In the genomic region with DNA sequence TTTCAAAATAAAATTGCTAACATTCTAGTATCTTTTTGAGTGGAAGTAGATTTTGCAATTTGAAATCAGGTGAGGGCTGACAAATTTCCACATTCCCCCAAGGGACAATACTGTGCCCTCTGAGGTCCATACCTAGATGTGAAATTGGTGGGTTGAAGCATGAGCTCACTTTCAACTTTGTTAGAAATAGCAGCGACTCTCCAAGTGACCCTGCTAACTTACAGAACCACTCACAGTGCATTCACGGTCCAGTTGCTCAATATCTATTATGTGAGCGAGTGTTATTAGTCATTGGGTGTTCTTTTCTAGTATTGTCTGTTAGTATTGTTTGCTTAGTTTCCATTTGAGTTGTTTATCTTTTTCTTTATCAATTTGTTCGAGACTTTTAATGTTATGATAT, we compare ENCODE assay signal across 12 cellular contexts.
A peak's percentile ranks its signal among the peaks of the same experiment; 100 is the strongest.
DNase-seq lines count a peak whose midpoint lies in the region; ATAC-seq, FAIRE-seq and TF ChIP-seq lines count a peak whose summit lies in the region.
"Had no signal": no experiment of that assay in that cellular context is flagged by ENCODE, and none has a peak within 500 bp of the region (broad histone marks: within the 10 kb centered on the region; RNA-seq: fewer than 3 reads in every experiment).

No MANE protein-coding gene starts in this region.

- H3K9me3 Mint-ChIP-seq in activated naive CD4-positive, alpha-beta T cell treated with anti-CD3 and anti-CD28 coated beads, Interleukin-2, amount 10 ng/mL, durations not matched to agents 7 days and 5 days, result no peaks in the 10 kb centered on the region

- no peak for TF ChIP-seq CTCF in choroid plexus epithelial cell (conservative IDR thresholded peaks at IDR 0.05; ENCODE audit: low read depth, low read length)

- DNase-seq in choroid plexus epithelial cell (ENCODE audit: low read depth) (peak; percentile 86), NCI-H748 (lab: John Stamatoyannopoulos, UW; ENCODE audit: unreplicated experiment) (no peak), HTR-8/SVneo (ENCODE audit: insufficient read length, low spot score) (no peak), NK-92 (lab: John Stamatoyannopoulos, UW; ENCODE audit: unreplicated experiment) (no peak)
- DNase-seq in activated naive CD4-positive, alpha-beta T cell treated with anti-CD3 and anti-CD28 coated beads, Interleukin-2, amount 10 ng/mL, durations not matched to agents 7 days and 5 days, result no peak
- DNase-seq: CD4-positive, alpha-beta T cell; GOT3; NCI-H2081; T-helper 2 cell had no signal

- H3K27me3 Mint-ChIP-seq in activated naive CD4-positive, alpha-beta T cell treated with anti-CD3 and anti-CD28 coated beads, Interleukin-2, amount 10 ng/mL, durations not matched to agents 7 days and 5 days, result no peaks in the 10 kb centered on the region
- H3K27me3 Mint-ChIP-seq: CD4-positive, alpha-beta T cell had no signal

- FAIRE-seq in HTR-8/SVneo (lab: Jason Lieb, UNC), result no peak

- H3K4me3 ChIP-seq in choroid plexus epithelial cell (ENCODE audit: low read depth, low read length), result no peak overlapping the region

- no peak overlapping the region for H3K27ac Mint-ChIP-seq in activated naive CD4-positive, alpha-beta T cell treated with anti-CD3 and anti-CD28 coated beads, Interleukin-2, amount 10 ng/mL, durations not matched to agents 7 days and 5 days
- H3K27ac Mint-ChIP-seq: CD4-positive, alpha-beta T cell had no signal

- no peak overlapping the region for H3K4me3 Mint-ChIP-seq in activated naive CD4-positive, alpha-beta T cell treated with anti-CD3 and anti-CD28 coated beads, Interleukin-2, amount 10 ng/mL, durations not matched to agents 7 days and 5 days
- H3K4me3 Mint-ChIP-seq: CD4-positive, alpha-beta T cell had no signal

- H3K36me3 Mint-ChIP-seq in activated naive CD4-positive, alpha-beta T cell treated with anti-CD3 and anti-CD28 coated beads, Interleukin-2, amount 10 ng/mL, durations not matched to agents 7 days and 5 days, result no peaks in the 10 kb centered on the region

- ATAC-seq in GM18499 (IDR thresholded peaks at IDR 0.05; ENCODE audit: insufficient read depth, unreplicated experiment), result peak; percentile 79
- peak; percentile 87 for ATAC-seq in GM21423 (IDR thresholded peaks at IDR 0.05; ENCODE audit: unreplicated experiment)
- peak; percentile 91 for ATAC-seq in HG03097 (IDR thresholded peaks at IDR 0.05; ENCODE audit: low FRiP score, unreplicated experiment)

- CTCF ChIA-PET in activated naive CD4-positive, alpha-beta T cell treated with anti-CD3 and anti-CD28 coated beads, Interleukin-2, amount 10 ng/mL, durations not matched to agents 7 days and 5 days (lab: Charles Lee), result no interaction called here

- no peaks in the 10 kb centered on the region for H3K4me1 Mint-ChIP-seq in activated naive CD4-positive, alpha-beta T cell treated with anti-CD3 and anti-CD28 coated beads, Interleukin-2, amount 10 ng/mL, durations not matched to agents 7 days and 5 days
